ENCODE assay signal across 14 cellular contexts in genomic region chr7:27709137-27710075, GRCh38. TPM values are rescaled to one million over a fixed set of nuclear protein-coding genes. Genes with fewer than 3 reads are reported as not detected.
A peak's percentile ranks its signal among the peaks of the same experiment; 100 is the strongest.
DNase-seq lines count a peak whose midpoint lies in the region; ATAC-seq lines count a peak whose summit lies in the region.
"Had no signal": no experiment of that assay in that cellular context is flagged by ENCODE, and none has a peak within 500 bp of the region (broad histone marks: within the 10 kb centered on the region; RNA-seq: fewer than 3 reads in every experiment).

No MANE protein-coding gene starts in this region.

- no peak overlapping the region for H3K27ac Mint-ChIP-seq in activated T-cell treated with anti-CD3 and anti-CD28 coated beads, Interleukin-2, amount 50 U/mL, for 72 hours

- peaks cover 8% of the 10 kb centered on the region for H3K27me3 Mint-ChIP-seq in activated T-cell treated with anti-CD3 and anti-CD28 coated beads, Interleukin-2, amount 50 U/mL, for 72 hours (ENCODE audit: low read depth)

- H3K9me3 Mint-ChIP-seq in activated T-cell treated with anti-CD3 and anti-CD28 coated beads, Interleukin-2, amount 50 U/mL, for 72 hours, result peaks cover 0 to 1% of the 10 kb centered on the region in 2 donors

- H3K36me3 Mint-ChIP-seq in activated T-cell treated with anti-CD3 and anti-CD28 coated beads, Interleukin-2, amount 50 U/mL, for 72 hours (ENCODE audit: insufficient read depth in 2 of 2), result no peaks in the 10 kb centered on the region

- H3K4me1 Mint-ChIP-seq in activated T-cell treated with anti-CD3 and anti-CD28 coated beads, Interleukin-2, amount 50 U/mL, for 72 hours (ENCODE audit: low read depth), result peaks cover 13% of the 10 kb centered on the region

- no peak overlapping the region for H3K4me3 Mint-ChIP-seq in activated T-cell treated with anti-CD3 and anti-CD28 coated beads, Interleukin-2, amount 50 U/mL, for 72 hours

- DNase-seq in activated T-cell treated with anti-CD3 and anti-CD28 coated beads, Interleukin-2, amount 50 U/mL, for 72 hours, result no peak
- DNase-seq in activated T-cell treated with anti-CD3 and anti-CD28 coated beads for 4 hours (no peak), SK-MEL-5 (ENCODE audit: low read depth, low spot score) (peak; percentile 80), fibroblast of peridontal ligament (ENCODE audit: extremely low read depth) (peak; percentile 88), stromal cell of bone marrow (ENCODE audit: low read depth) (peak; percentile 82), KBM-7 (no peak)
- DNase-seq: anterior cingulate cortex; NCI-H1092; NCI-H774; stimulated activated CD4-positive, alpha-beta T cell treated with anti-CD3 and anti-CD28 coated beads, Interleukin-15, amount 100 ng/mL, for 24 hours; SW 1271 had no signal

- in situ Hi-C loops in SK-MEL-5 (cut with HindIII; ENCODE audit: low pct_unique_long_range_greater_than_20kb, low sequenced_read_pairs), result no loop called here
- in situ Hi-C loops in KBM-7 (cut with MboI; ENCODE audit: low pct_unique_long_range_greater_than_20kb, low sequenced_read_pairs), result no loop called here

- ATAC-seq in activated T-cell treated with anti-CD3 and anti-CD28 coated beads, Interleukin-2, amount 50 U/mL, for 72 hours (replicated peaks in 1 of 2), result peak; percentile 27 to 62
- ATAC-seq in HG03159 (IDR thresholded peaks at IDR 0.05; ENCODE audit: unreplicated experiment) (no peak), HG03139 (IDR thresholded peaks at IDR 0.05; ENCODE audit: unreplicated experiment) (no peak)
- ATAC-seq: HCT116 had no signal

RNA-seq across cellular contexts. Expression of gene TAX1BP1, which starts 30.6 kb away (rescaled TPM):
- total RNA-seq in activated T-cell treated with anti-CD3 and anti-CD28 coated beads, Interleukin-2, amount 50 U/mL, for 72 hours, result 100 to 1,000 TPM; 129 to 162 TPM
- 269 and 296 TPM in 2 replicates for total RNA-seq in SK-MEL-5 (2014; rRNA removed; shearing (Covaris generic))
- polyA plus RNA-seq in SK-MEL-5 (2015; cell fraction: cytosol; rRNA removed), result 198 and 233 TPM in 2 replicates
- polyA plus RNA-seq in SK-MEL-5 (2015; cell fraction: nucleus; rRNA removed), result 106 and 108 TPM in 2 replicates

RNA-seq across cellular contexts. Expression of gene HIBADH, which starts 46.7 kb away (rescaled TPM):
- total RNA-seq in activated T-cell treated with anti-CD3 and anti-CD28 coated beads, Interleukin-2, amount 50 U/mL, for 72 hours, result 10 to 100 TPM; 18.2 to 20.0 TPM
- total RNA-seq in SK-MEL-5 (2014; rRNA removed; shearing (Covaris generic)), result 113 and 135 TPM in 2 replicates
- 134 and 147 TPM in 2 replicates for polyA plus RNA-seq in SK-MEL-5 (2015; cell fraction: cytosol; rRNA removed)
- polyA plus RNA-seq in SK-MEL-5 (2015; cell fraction: nucleus; rRNA removed), result 33.7 and 37.7 TPM in 2 replicates

Comparison
In these comparisons a context has a peak if more than half of its experiments do, and no peak if none do; other contexts are left out.
1. ATAC-seq: peak in activated T-cell treated with anti-CD3 and anti-CD28 coated beads, Interleukin-2, amount 50 U/mL, for 72 hours (2 of 2); none in HG03159 (single experiment) and HG03139 (single experiment).
2. DNase-seq: peak in SK-MEL-5 (single experiment), fibroblast of peridontal ligament (single experiment) and stromal cell of bone marrow (single experiment); none in activated T-cell treated with anti-CD3 and anti-CD28 coated beads, Interleukin-2, amount 50 U/mL, for 72 hours (0 of 2), activated T-cell treated with anti-CD3 and anti-CD28 coated beads for 4 hours (single experiment) and KBM-7 (single experiment).